10 cellular contexts compared by ENCODE assay signal in the genomic region with DNA sequence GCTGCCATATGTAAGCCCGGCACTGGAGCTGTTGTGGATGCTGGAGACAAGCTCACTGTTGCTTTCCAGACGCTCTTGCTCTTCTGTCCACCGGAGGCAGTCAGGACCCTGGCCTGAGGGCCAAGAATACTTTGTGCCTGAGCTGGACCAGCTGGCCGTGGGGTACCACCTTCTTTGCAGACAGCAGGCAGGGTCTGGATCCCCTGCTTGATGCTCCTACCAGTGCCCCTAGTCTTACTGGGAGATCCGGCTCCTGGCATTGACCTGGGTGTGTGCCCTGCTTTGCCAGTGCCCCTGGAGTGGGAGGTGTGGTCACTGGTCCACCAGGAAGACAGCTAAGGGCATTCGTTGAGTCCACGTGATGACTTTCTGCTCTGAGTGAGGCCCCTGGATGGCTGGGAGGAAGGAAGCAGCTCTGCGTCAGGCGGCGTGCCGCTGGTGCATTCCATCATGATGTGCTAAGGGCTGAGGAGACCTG. TPM values are rescaled to one million over a fixed set of nuclear protein-coding genes. Genes with fewer than 3 reads are reported as not detected.
DNase-seq lines count a peak whose midpoint lies in the region; ATAC-seq and TF ChIP-seq lines count a peak whose summit lies in the region.
"Had no signal": no experiment of that assay in that cellular context is flagged by ENCODE, and none has a peak within 500 bp of the region (broad histone marks: within the 10 kb centered on the region; RNA-seq: fewer than 3 reads in every experiment).

No MANE protein-coding gene starts in this region.

- POLR2A ChIA-PET in CD8-positive, alpha-beta memory T cell (lab: Charles Lee), result interaction anchor here (2.2 to 2.4 kb wide), 2 partner anchors 11 to 12 kb away, joined by 18 to 40 read pairs; no protein-coding TSS in a partner anchor

- no peaks in the 10 kb centered on the region for H3K27me3 ChIP-seq in CD8-positive, alpha-beta memory T cell (ENCODE audit: insufficient read depth, low read length, poor library complexity, severe bottlenecking)
- no peaks in the 10 kb centered on the region for H3K27me3 ChIP-seq in osteoblast (ENCODE audit: insufficient read depth, low read length)

- peaks cover 47 to 59% (median 55%) of the 10 kb centered on the region in 3 donors for H3K4me1 Mint-ChIP-seq in CD8-positive, alpha-beta memory T cell
- H3K4me1 Mint-ChIP-seq in central memory CD8-positive, alpha-beta T cell, result peaks cover 44% of the 10 kb centered on the region

- intact Hi-C loops in sciatic nerve (cut with DNase I), result no loop called here

- no peak overlapping the region for H3K4me2 ChIP-seq in osteoblast (ENCODE audit: insufficient read depth, low read length)

- peak overlapping the region; percentile 97 for H3K27ac ChIP-seq in CD8-positive, alpha-beta memory T cell (ENCODE audit: low read depth, low read length)
- H3K27ac ChIP-seq in osteoblast (ENCODE audit: low read depth, low read length), result peak overlapping the region; percentile 99
- H3K27ac ChIP-seq: parathyroid adenoma had no signal

- H3K36me3 Mint-ChIP-seq in CD8-positive, alpha-beta memory T cell, result no peaks in the 10 kb centered on the region
- H3K36me3 Mint-ChIP-seq in central memory CD8-positive, alpha-beta T cell (ENCODE audit: insufficient read depth), result peaks cover 16% of the 10 kb centered on the region

- TF ChIP-seq RAD21 in Ishikawa (IDR thresholded peaks at IDR 0.05; ENCODE audit: low read depth), result peak; percentile 19; the same call in 1 of the 2 replicates

- ATAC-seq in central memory CD8-positive, alpha-beta T cell (replicated peaks; ENCODE audit: extremely low read depth, poor library complexity, severe bottlenecking), result no peak
- no peak for ATAC-seq in sciatic nerve

- peak; percentile 51 for TF ChIP-seq CTCF in osteoblast (IDR thresholded peaks at IDR 0.05; ENCODE audit: extremely low read depth, low read depth, low read length)

- DNase-seq in CD8-positive, alpha-beta memory T cell, result no peak
- no peak for DNase-seq in central memory CD8-positive, alpha-beta T cell (ENCODE audit: low spot score in 2 of 2)
- DNase-seq in osteoblast (ENCODE audit: insufficient read length, low spot score, missing footprints) (no peak), sciatic nerve (ENCODE audit: low spot score) (no peak), NOMO-1 (lab: John Stamatoyannopoulos, UW; ENCODE audit: unreplicated experiment in 2 of 2) (no peak), midbrain (lab: John Stamatoyannopoulos, UW) (no peak)
- DNase-seq in stimulated activated CD4-positive, alpha-beta T cell treated with anti-CD3 and anti-CD28 coated beads, Interleukin-12 subunit alpha, Interleukin-12 subunit beta, amount 100 ng/mL, for 4 hours, result no peak
- DNase-seq: NCI-H345 had no signal

- no peak overlapping the region for H2AFZ ChIP-seq in osteoblast (ENCODE audit: low read length)
- H2AFZ ChIP-seq: parathyroid adenoma had no signal

- CTCF ChIA-PET in CD8-positive, alpha-beta memory T cell (lab: Charles Lee), result interaction anchor here (3.9 to 19.9 kb wide), 3 partner anchors 11 to 59 kb away, joined by 20 to 295 read pairs (median 28); no protein-coding TSS in a partner anchor

- no peaks in the 10 kb centered on the region for H3K9me3 Mint-ChIP-seq in CD8-positive, alpha-beta memory T cell
- H3K9me3 Mint-ChIP-seq in central memory CD8-positive, alpha-beta T cell, result no peaks in the 10 kb centered on the region

- H3K9me3 ChIP-seq in CD8-positive, alpha-beta memory T cell (ENCODE audit: low read length), result no peaks in the 10 kb centered on the region
- no peaks in the 10 kb centered on the region for H3K9me3 ChIP-seq in osteoblast (ENCODE audit: low read depth, low read length)

- no peaks in the 10 kb centered on the region for H4K20me1 ChIP-seq in osteoblast (ENCODE audit: insufficient read depth, low read length)

- H3K36me3 ChIP-seq in CD8-positive, alpha-beta memory T cell (ENCODE audit: insufficient read depth, low read length), result no peaks in the 10 kb centered on the region
- H3K36me3 ChIP-seq in osteoblast (ENCODE audit: insufficient read depth, low read length), result peaks cover 4% of the 10 kb centered on the region

- peaks cover 52% of the 10 kb centered on the region for H3K4me1 ChIP-seq in CD8-positive, alpha-beta memory T cell (ENCODE audit: insufficient read depth, low read length)
- peaks cover 19% of the 10 kb centered on the region for H3K4me1 ChIP-seq in osteoblast (ENCODE audit: insufficient read depth, low read length)

- peak overlapping the region in 1 of 7 donors; percentile 11 for H3K4me3 Mint-ChIP-seq in CD8-positive, alpha-beta memory T cell
- H3K4me3 Mint-ChIP-seq in central memory CD8-positive, alpha-beta T cell, result no peak overlapping the region

- no peak overlapping the region for H3K4me3 ChIP-seq in CD8-positive, alpha-beta memory T cell (ENCODE audit: low read length)
- no peak overlapping the region for H3K4me3 ChIP-seq in osteoblast (ENCODE audit: insufficient read depth, low read length)

- H3K79me2 ChIP-seq in osteoblast (ENCODE audit: insufficient read depth, low read length), result peaks cover 6% of the 10 kb centered on the region

- H3K27me3 Mint-ChIP-seq in CD8-positive, alpha-beta memory T cell, result peaks cover 0 to 1% of the 10 kb centered on the region in 2 donors
- H3K27me3 Mint-ChIP-seq in central memory CD8-positive, alpha-beta T cell, result no peaks in the 10 kb centered on the region

- TF ChIP-seq EP300 in Ishikawa (IDR thresholded peaks at IDR 0.05; ENCODE audit: borderline replicate concordance), result no peak

- peak overlapping the region; percentile 99 to 100 (median 100) for H3K27ac Mint-ChIP-seq in CD8-positive, alpha-beta memory T cell
- peak overlapping the region; percentile 99 for H3K27ac Mint-ChIP-seq in central memory CD8-positive, alpha-beta T cell (ENCODE audit: low read depth)

TF ChIP-seq in Ishikawa, 13 proteins besides CTCF, POLR2A, EP300 and RAD21:
- TF ChIP-seq YY1 (IDR thresholded peaks at IDR 0.05; ENCODE audit: low read depth), result no peak
- TF ChIP-seq CEBPB (IDR thresholded peaks at IDR 0.05), result no peak
- no peak for TF ChIP-seq TEAD4 (IDR thresholded peaks at IDR 0.05)
- no peak for TF ChIP-seq TAF1 (IDR thresholded peaks at IDR 0.05; ENCODE audit: low read depth)
- TF ChIP-seq FOXM1 (IDR thresholded peaks at IDR 0.05; ENCODE audit: borderline replicate concordance, low read depth), result no peak
- TF ChIP-seq, protein P1, sequence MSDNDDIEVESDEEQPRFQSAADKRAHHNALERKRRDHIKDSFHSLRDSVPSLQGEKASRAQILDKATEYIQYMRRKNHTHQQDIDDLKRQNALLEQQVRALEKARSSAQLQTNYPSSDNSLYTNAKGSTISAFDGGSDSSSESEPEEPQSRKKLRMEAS (IDR thresholded peaks at IDR 0.05), result no peak
- TF ChIP-seq, protein P2, sequence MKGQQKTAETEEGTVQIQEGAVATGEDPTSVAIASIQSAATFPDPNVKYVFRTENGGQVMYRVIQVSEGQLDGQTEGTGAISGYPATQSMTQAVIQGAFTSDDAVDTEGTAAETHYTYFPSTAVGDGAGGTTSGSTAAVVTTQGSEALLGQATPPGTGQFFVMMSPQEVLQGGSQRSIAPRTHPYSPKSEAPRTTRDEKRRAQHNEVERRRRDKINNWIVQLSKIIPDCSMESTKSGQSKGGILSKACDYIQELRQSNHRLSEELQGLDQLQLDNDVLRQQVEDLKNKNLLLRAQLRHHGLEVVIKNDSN (IDR thresholded peaks at IDR 0.05), result no peak
- TF ChIP-seq NFIC (IDR thresholded peaks at IDR 0.05), result no peak
- TF ChIP-seq TCF12 (IDR thresholded peaks at IDR 0.05; ENCODE audit: low read depth), result no peak
- no peak for TF ChIP-seq EGR1 (IDR thresholded peaks at IDR 0.05)
- TF ChIP-seq CREB1 (IDR thresholded peaks at IDR 0.05; ENCODE audit: low read depth), result no peak
- TF ChIP-seq ZBTB7A (IDR thresholded peaks at IDR 0.05; ENCODE audit: low read depth), result no peak
- TF ChIP-seq, protein P3, sequence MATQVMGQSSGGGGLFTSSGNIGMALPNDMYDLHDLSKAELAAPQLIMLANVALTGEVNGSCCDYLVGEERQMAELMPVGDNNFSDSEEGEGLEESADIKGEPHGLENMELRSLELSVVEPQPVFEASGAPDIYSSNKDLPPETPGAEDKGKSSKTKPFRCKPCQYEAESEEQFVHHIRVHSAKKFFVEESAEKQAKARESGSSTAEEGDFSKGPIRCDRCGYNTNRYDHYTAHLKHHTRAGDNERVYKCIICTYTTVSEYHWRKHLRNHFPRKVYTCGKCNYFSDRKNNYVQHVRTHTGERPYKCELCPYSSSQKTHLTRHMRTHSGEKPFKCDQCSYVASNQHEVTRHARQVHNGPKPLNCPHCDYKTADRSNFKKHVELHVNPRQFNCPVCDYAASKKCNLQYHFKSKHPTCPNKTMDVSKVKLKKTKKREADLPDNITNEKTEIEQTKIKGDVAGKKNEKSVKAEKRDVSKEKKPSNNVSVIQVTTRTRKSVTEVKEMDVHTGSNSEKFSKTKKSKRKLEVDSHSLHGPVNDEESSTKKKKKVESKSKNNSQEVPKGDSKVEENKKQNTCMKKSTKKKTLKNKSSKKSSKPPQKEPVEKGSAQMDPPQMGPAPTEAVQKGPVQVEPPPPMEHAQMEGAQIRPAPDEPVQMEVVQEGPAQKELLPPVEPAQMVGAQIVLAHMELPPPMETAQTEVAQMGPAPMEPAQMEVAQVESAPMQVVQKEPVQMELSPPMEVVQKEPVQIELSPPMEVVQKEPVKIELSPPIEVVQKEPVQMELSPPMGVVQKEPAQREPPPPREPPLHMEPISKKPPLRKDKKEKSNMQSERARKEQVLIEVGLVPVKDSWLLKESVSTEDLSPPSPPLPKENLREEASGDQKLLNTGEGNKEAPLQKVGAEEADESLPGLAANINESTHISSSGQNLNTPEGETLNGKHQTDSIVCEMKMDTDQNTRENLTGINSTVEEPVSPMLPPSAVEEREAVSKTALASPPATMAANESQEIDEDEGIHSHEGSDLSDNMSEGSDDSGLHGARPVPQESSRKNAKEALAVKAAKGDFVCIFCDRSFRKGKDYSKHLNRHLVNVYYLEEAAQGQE (IDR thresholded peaks at IDR 0.05; ENCODE audit: low read depth), result no peak

RNA-seq across cellular contexts. Expression of a gene that starts 59.3 kb away (rescaled TPM):
- total RNA-seq in CD8-positive, alpha-beta memory T cell, result 100 to 1,000 TPM; 188 to 192 TPM
- 128 TPM for polyA plus RNA-seq in CD8-positive, alpha-beta memory T cell
- total RNA-seq in osteoblast (48.3 and 51.8 TPM in 2 replicates), sciatic nerve (84.8 TPM)
